Comparison of ENCODE assay signal across 8 cellular contexts in genomic region chr6:13397359-13398080, GRCh38.
DNase-seq lines count a peak whose midpoint lies in the region; ATAC-seq and TF ChIP-seq lines count a peak whose summit lies in the region.

No MANE protein-coding gene starts in this region.

- H3K9me3 ChIP-seq in left ventricle myocardium inferior (replicated peaks) = no peaks in the 10 kb centered on the region

- no peaks in the 10 kb centered on the region for H3K27me3 Mint-ChIP-seq in activated T-cell treated with anti-CD3 and anti-CD28 coated beads, Interleukin-2, amount 50 U/mL, for 24 hours
- H3K27me3 Mint-ChIP-seq in activated CD4-positive, alpha-beta T cell treated with anti-CD3 and anti-CD28 coated beads, Interleukin-2, amount 10 ng/mL, durations not matched to agents 24 days and 14 days = no peaks in the 10 kb centered on the region

- peak; percentile 30 for TF ChIP-seq CTCF in left ventricle myocardium inferior (IDR thresholded peaks at IDR 0.05; ENCODE audit: borderline replicate concordance)

- no peak overlapping the region for H3K27ac Mint-ChIP-seq in activated T-cell treated with anti-CD3 and anti-CD28 coated beads, Interleukin-2, amount 50 U/mL, for 24 hours
- no peak overlapping the region for H3K27ac Mint-ChIP-seq in activated CD4-positive, alpha-beta T cell treated with anti-CD3 and anti-CD28 coated beads, Interleukin-2, amount 10 ng/mL, durations not matched to agents 24 days and 14 days

- peaks cover 80% of the 10 kb centered on the region for H3K4me1 ChIP-seq in left ventricle myocardium inferior

- no peaks in the 10 kb centered on the region for H3K9me3 Mint-ChIP-seq in activated T-cell treated with anti-CD3 and anti-CD28 coated beads, Interleukin-2, amount 50 U/mL, for 24 hours
- no peaks in the 10 kb centered on the region for H3K9me3 Mint-ChIP-seq in activated CD4-positive, alpha-beta T cell treated with anti-CD3 and anti-CD28 coated beads, Interleukin-2, amount 10 ng/mL, durations not matched to agents 24 days and 14 days

- H3K27ac ChIP-seq in left ventricle myocardium inferior (replicated peaks) = peak overlapping the region; percentile 74

- DNase-seq in NCI-H2171 treated with DMSO at 0.1 percent for 48 hours (lab: John Stamatoyannopoulos, UW) (peak; percentile 86), left ventricle myocardium inferior (no peak), NCI-H1417 treated with DMSO at 0.1 percent for 48 hours (lab: John Stamatoyannopoulos, UW) (no peak), superior temporal gyrus (ENCODE audit: extremely low spot score) (no peak)
- DNase-seq in activated T-cell treated with anti-CD3 and anti-CD28 coated beads, Interleukin-2, amount 50 U/mL, for 24 hours = no peak
- no peak for DNase-seq in activated CD4-positive, alpha-beta T cell treated with anti-CD3 and anti-CD28 coated beads, Interleukin-2, amount 10 ng/mL, durations not matched to agents 24 days and 14 days

- no peaks in the 10 kb centered on the region for H3K27me3 ChIP-seq in left ventricle myocardium inferior (ENCODE audit: low read depth)

- no peaks in the 10 kb centered on the region for H3K36me3 Mint-ChIP-seq in activated T-cell treated with anti-CD3 and anti-CD28 coated beads, Interleukin-2, amount 50 U/mL, for 24 hours (ENCODE audit: low read depth)
- no peaks in the 10 kb centered on the region for H3K36me3 Mint-ChIP-seq in activated CD4-positive, alpha-beta T cell treated with anti-CD3 and anti-CD28 coated beads, Interleukin-2, amount 10 ng/mL, durations not matched to agents 24 days and 14 days (ENCODE audit: low read depth)

- H3K36me3 ChIP-seq in left ventricle myocardium inferior = no peaks in the 10 kb centered on the region

- intact Hi-C loops in left ventricle myocardium inferior (cut with micrococcal nuclease) = no loop called here
- intact Hi-C loops in activated CD4-positive, alpha-beta T cell treated with anti-CD3 and anti-CD28 coated beads, Interleukin-2, amount 10 ng/mL, durations not matched to agents 24 days and 14 days (cut with micrococcal nuclease) = no loop called here

- H3K4me3 ChIP-seq in left ventricle myocardium inferior = no peak overlapping the region

- H3K4me1 Mint-ChIP-seq in activated T-cell treated with anti-CD3 and anti-CD28 coated beads, Interleukin-2, amount 50 U/mL, for 24 hours (ENCODE audit: low read depth) = peaks cover 11% of the 10 kb centered on the region
- peaks cover 10% of the 10 kb centered on the region for H3K4me1 Mint-ChIP-seq in activated CD4-positive, alpha-beta T cell treated with anti-CD3 and anti-CD28 coated beads, Interleukin-2, amount 10 ng/mL, durations not matched to agents 24 days and 14 days

- ATAC-seq in GM18867 (IDR thresholded peaks at IDR 0.05; ENCODE audit: unreplicated experiment) (peak; percentile 81), HG02642 (IDR thresholded peaks at IDR 0.05; ENCODE audit: poor library complexity, unreplicated experiment) (peak; percentile 67)

- H3K4me3 Mint-ChIP-seq in activated T-cell treated with anti-CD3 and anti-CD28 coated beads, Interleukin-2, amount 50 U/mL, for 24 hours = no peak overlapping the region
- H3K4me3 Mint-ChIP-seq in activated CD4-positive, alpha-beta T cell treated with anti-CD3 and anti-CD28 coated beads, Interleukin-2, amount 10 ng/mL, durations not matched to agents 24 days and 14 days = no peak overlapping the region
